In genomic region chr7:110170762-110171161, GRCh38 we compare ENCODE assay signal across 31 cellular contexts.
DNase-seq lines count a peak whose midpoint lies in the region; ATAC-seq and TF ChIP-seq lines count a peak whose summit lies in the region.
"Had no signal": no experiment of that assay in that cellular context is flagged by ENCODE, and none has a peak within 500 bp of the region (broad histone marks: within the 10 kb centered on the region; RNA-seq: fewer than 3 reads in every experiment).

No MANE protein-coding gene starts in this region.

- no peak overlapping the region for H3K27ac ChIP-seq in mesendoderm (ENCODE audit: low read depth, low read length)
- H3K27ac ChIP-seq: BLaER1, esophagus muscularis mucosa, foreskin keratinocyte, GM23248, neutrophil, spleen, testis had no signal

- no peak for TF ChIP-seq CTCF in HFFc6 (IDR thresholded peaks at IDR 0.05)
- no peak for TF ChIP-seq CTCF in CD14-positive monocyte (IDR thresholded peaks at IDR 0.05)

- no CpG with 5 or more reads among the region's 3 CpGs for WGBS in mesendoderm (ENCODE audit: extremely low coverage, insufficient coverage, low lambda C conversion rate)

- DNase-seq in DMS 273 (lab: John Stamatoyannopoulos, UW; ENCODE audit: unreplicated experiment) (peak; percentile 61), HFFc6 (peak; percentile 44), amniotic epithelial cell (ENCODE audit: low read depth) (peak; percentile 22), mesendoderm (peak; percentile 37), CD14-positive monocyte (ENCODE audit: low spot score) (no peak), islet precursor cell (no peak)
- DNase-seq: activated CD4-positive, alpha-beta T cell treated with anti-CD3 and anti-CD28 coated beads for 4 hours; activated T-cell treated with anti-CD3 and anti-CD28 coated beads for 4 hours; aorta; caudate nucleus; dermis blood vessel endothelial cell; GM23248; head of caudate nucleus; kidney; midbrain; naive B cell; NCI-H1694 treated with DMSO at 0.1 percent for 48 hours; NCI-H526 treated with DMSO at 0.1 percent for 48 hours; posterior cingulate gyrus; right cardiac atrium; SHP77 treated with DMSO at 0.1 percent for 48 hours; spleen; stimulated activated CD4-positive, alpha-beta T cell treated with anti-CD3 and anti-CD28 coated beads, Interleukin-2, amount 100 ng/mL, for 24 hours; testis had no signal

- H3K79me2 ChIP-seq in mesendoderm (ENCODE audit: control insufficient read depth, insufficient read depth, low read length), result no peaks in the 10 kb centered on the region

- no peaks in the 10 kb centered on the region for H3K27me3 Mint-ChIP-seq in HFFc6 (ENCODE audit: insufficient read depth)
- H3K27me3 Mint-ChIP-seq in CD14-positive monocyte (ENCODE audit: low read depth in 3 of 3), result no peaks in the 10 kb centered on the region
- H3K27me3 Mint-ChIP-seq: naive B cell; stimulated activated naive CD8-positive, alpha-beta T cell treated with anti-CD3 and anti-CD28 coated beads, Interleukin-15, Interleukin-2, amounts not matched to agents 100 ng/mL and 50 ng/mL, for 24 hours had no signal

- H3K23ac ChIP-seq in mesendoderm (ENCODE audit: low read length), result no peak overlapping the region

- H3K27me3 ChIP-seq in mesendoderm (ENCODE audit: insufficient read depth, low read length, poor library complexity), result no peaks in the 10 kb centered on the region
- H3K27me3 ChIP-seq: BLaER1, esophagus muscularis mucosa, foreskin keratinocyte, neutrophil, spleen, testis had no signal

- H3K56ac ChIP-seq in mesendoderm (ENCODE audit: low read length), result no peak overlapping the region

- no peaks in the 10 kb centered on the region for H3K36me3 ChIP-seq in mesendoderm (ENCODE audit: control insufficient read depth, insufficient read depth, low read length)
- H3K36me3 ChIP-seq: BLaER1, esophagus muscularis mucosa, neutrophil, spleen had no signal

- H3K79me1 ChIP-seq in mesendoderm (ENCODE audit: low read length), result no peaks in the 10 kb centered on the region

- H3K18ac ChIP-seq in mesendoderm (ENCODE audit: low read length), result no peak overlapping the region

- no peaks in the 10 kb centered on the region for H3K4me1 ChIP-seq in mesendoderm (ENCODE audit: control insufficient read depth, low read depth, low read length)
- H3K4me1 ChIP-seq: BLaER1, esophagus muscularis mucosa, foreskin keratinocyte, spleen, testis had no signal

- H3K36me3 Mint-ChIP-seq in HFFc6 (ENCODE audit: low read depth) (no peaks in the 10 kb centered on the region), CD14-positive monocyte (no peaks in the 10 kb centered on the region)
- H3K36me3 Mint-ChIP-seq: activated naive CD4-positive, alpha-beta T cell treated with anti-CD3 and anti-CD28 coated beads, Interleukin-2, amount 50 U/mL, for 72 hours; naive B cell had no signal

- no peak overlapping the region for H2BK5ac ChIP-seq in mesendoderm (ENCODE audit: low read length)

- H3K9ac ChIP-seq in mesendoderm (ENCODE audit: low read length), result no peak overlapping the region
- H3K9ac ChIP-seq: BLaER1, GM23248 had no signal

- H3K4ac ChIP-seq in mesendoderm (ENCODE audit: low read depth, low read length), result no peak overlapping the region

- H3K4me3 ChIP-seq in mesendoderm (ENCODE audit: low read length), result no peak overlapping the region
- H3K4me3 ChIP-seq: BLaER1, esophagus muscularis mucosa, GM23248, spleen, testis had no signal

- H3K4me1 Mint-ChIP-seq in HFFc6 (ENCODE audit: low read depth) (peaks cover 46% of the 10 kb centered on the region), CD14-positive monocyte (no peaks in the 10 kb centered on the region)
- H3K4me1 Mint-ChIP-seq: naive B cell had no signal

- H3K27ac Mint-ChIP-seq in HFFc6 (peak overlapping the region; percentile 55), CD14-positive monocyte (no peak overlapping the region)
- H3K27ac Mint-ChIP-seq: activated naive CD4-positive, alpha-beta T cell treated with anti-CD3 and anti-CD28 coated beads, Interleukin-2, amount 50 U/mL, for 72 hours; naive B cell; stimulated activated naive CD8-positive, alpha-beta T cell treated with anti-CD3 and anti-CD28 coated beads, Interleukin-15, Interleukin-2, amounts not matched to agents 100 ng/mL and 50 ng/mL, for 24 hours had no signal

- H2BK120ac ChIP-seq in mesendoderm (ENCODE audit: low read depth, low read length), result no peak overlapping the region

- intact Hi-C loops in CD14-positive monocyte (cut with micrococcal nuclease), result no loop called here

- H4K5ac ChIP-seq in mesendoderm (ENCODE audit: low read length), result no peak overlapping the region

- no peak for ATAC-seq in HG02763 (IDR thresholded peaks at IDR 0.05; ENCODE audit: unreplicated experiment)
- ATAC-seq: activated naive CD4-positive, alpha-beta T cell treated with anti-CD3 and anti-CD28 coated beads, Interleukin-2, amount 50 U/mL, for 72 hours; foreskin keratinocyte; right cardiac atrium had no signal

- no peak overlapping the region for H2AK5ac ChIP-seq in mesendoderm (ENCODE audit: low read length)

- peak overlapping the region; percentile 10; the same call in 1 of the 2 replicates for H3K4me3 Mint-ChIP-seq in HFFc6
- no peak overlapping the region for H3K4me3 Mint-ChIP-seq in CD14-positive monocyte
- H3K4me3 Mint-ChIP-seq: naive B cell; stimulated activated naive CD8-positive, alpha-beta T cell treated with anti-CD3 and anti-CD28 coated beads, Interleukin-15, Interleukin-2, amounts not matched to agents 100 ng/mL and 50 ng/mL, for 24 hours had no signal

- no peaks in the 10 kb centered on the region for H3K9me3 Mint-ChIP-seq in HFFc6
- H3K9me3 Mint-ChIP-seq in CD14-positive monocyte, result peaks cover 0 to 10% (median 4%) of the 10 kb centered on the region in 7 donors
- H3K9me3 Mint-ChIP-seq: activated naive CD4-positive, alpha-beta T cell treated with anti-CD3 and anti-CD28 coated beads, Interleukin-2, amount 50 U/mL, for 72 hours had no signal

- H3K4me2 ChIP-seq in mesendoderm (ENCODE audit: low read length), result no peak overlapping the region
- H3K4me2 ChIP-seq: BLaER1 had no signal

- H4K8ac ChIP-seq in mesendoderm (ENCODE audit: low read depth, low read length), result no peak overlapping the region

- H2BK15ac ChIP-seq in mesendoderm (replicated peaks; ENCODE audit: low read depth), result no peak overlapping the region

Comparison
In these comparisons a context has a peak if more than half of its experiments do, and no peak if none do; other contexts are left out.
1. DNase-seq: peak in DMS 273 (single experiment), HFFc6 (single experiment), amniotic epithelial cell (single experiment) and mesendoderm (single experiment); none in CD14-positive monocyte (single experiment) and islet precursor cell (single experiment).